8 cellular contexts compared by ENCODE assay signal in genomic region chr9:126704157-126704941, GRCh38.
DNase-seq lines count a peak whose midpoint lies in the region; ATAC-seq and TF ChIP-seq lines count a peak whose summit lies in the region.

No MANE protein-coding gene starts in this region.

- ATAC-seq in GM21381 (IDR thresholded peaks at IDR 0.05; ENCODE audit: unreplicated experiment) (no peak), HG03175 (IDR thresholded peaks at IDR 0.05; ENCODE audit: unreplicated experiment) (no peak)

- H3K4me2 ChIP-seq in skeletal muscle satellite cell (ENCODE audit: low read length), result peak overlapping the region; percentile 77

- peaks cover 12% of the 10 kb centered on the region for H3K4me1 ChIP-seq in skeletal muscle satellite cell (ENCODE audit: control insufficient read depth, insufficient read depth, low read length)

- H3K4me3 ChIP-seq in fibroblast of villous mesenchyme (ENCODE audit: low read depth, low read length) (no peak overlapping the region), skeletal muscle satellite cell (ENCODE audit: low read length) (no peak overlapping the region)

- H3K36me3 ChIP-seq in skeletal muscle satellite cell (ENCODE audit: insufficient read depth, low read length), result no peaks in the 10 kb centered on the region

- TF ChIP-seq CTCF in fibroblast of villous mesenchyme (IDR thresholded peaks at IDR 0.05; ENCODE audit: insufficient read depth, low read depth, low read length), result no peak

- H3K9ac ChIP-seq in skeletal muscle satellite cell (ENCODE audit: low read depth, low read length), result no peak overlapping the region

- DNase-seq in activated effector memory CD4-positive, alpha-beta T cell treated with anti-CD3 and anti-CD28 coated beads, Interleukin-2, amount 50 U/mL, for 16 hours, result peak; percentile 76
- no peak for DNase-seq in activated effector memory CD4-positive, alpha-beta T cell treated with Interleukin-2 at 50 U/mL for 16 hours
- DNase-seq in activated CD4-positive, alpha-beta T cell treated with anti-CD3 and anti-CD28 coated beads, Interleukin-2, amount 50 U/mL, for 4 hours, result peak; percentile 51 to 66
- DNase-seq in fibroblast of villous mesenchyme (ENCODE audit: low read depth), result peak; percentile 45
- no peak for DNase-seq in NCI-H2081 (lab: John Stamatoyannopoulos, UW)

- no peaks in the 10 kb centered on the region for H3K9me3 ChIP-seq in skeletal muscle satellite cell (replicated peaks; ENCODE audit: low read length)

- H3K27me3 ChIP-seq in skeletal muscle satellite cell (ENCODE audit: control insufficient read depth, insufficient read depth, low read length), result peaks cover 65% of the 10 kb centered on the region

Comparison
In these comparisons a context has a peak if more than half of its experiments do, and no peak if none do; other contexts are left out.
1. DNase-seq: peak in activated effector memory CD4-positive, alpha-beta T cell treated with anti-CD3 and anti-CD28 coated beads, Interleukin-2, amount 50 U/mL, for 16 hours (single experiment), activated CD4-positive, alpha-beta T cell treated with anti-CD3 and anti-CD28 coated beads, Interleukin-2, amount 50 U/mL, for 4 hours (2 of 2) and fibroblast of villous mesenchyme (single experiment); none in activated effector memory CD4-positive, alpha-beta T cell treated with Interleukin-2 at 50 U/mL for 16 hours (single experiment) and NCI-H2081 (0 of 2).